7 cellular contexts compared by ENCODE assay signal in the genomic region with DNA sequence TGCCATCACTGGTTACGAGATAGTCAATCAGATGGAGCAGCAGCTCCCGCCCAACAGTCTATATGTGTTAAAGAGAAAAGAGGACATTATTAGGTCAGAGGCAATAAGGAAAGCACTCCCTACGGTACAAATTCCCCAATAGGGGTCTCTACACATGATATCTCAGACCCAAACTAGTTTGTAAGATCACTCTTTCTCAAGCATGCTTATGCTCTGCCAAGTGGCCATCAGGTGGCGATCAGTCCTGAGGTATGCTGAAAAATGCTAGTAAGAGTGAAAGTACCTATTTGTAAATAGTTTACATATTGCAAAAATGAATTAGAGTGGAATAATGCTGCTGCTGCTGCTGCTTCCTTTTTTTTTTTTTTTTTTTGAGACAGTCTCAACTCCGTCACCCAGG.
DNase-seq lines count a peak whose midpoint lies in the region; ATAC-seq and TF ChIP-seq lines count a peak whose summit lies in the region.

No MANE protein-coding gene starts in this region.

- H3K9me2 ChIP-seq in HCT116 (ENCODE audit: insufficient read depth) = no peaks in the 10 kb centered on the region

- TF ChIP-seq RAD21 in HCT116 (IDR thresholded peaks at IDR 0.05; ENCODE audit: low read depth) = peak; percentile 70

- no TSS peak for BruUV-seq in HCT116 (replicated peaks; lab: Mats Ljungman, UMichigan)

- RAD21 ChIA-PET in HCT116 (lab: Charles Lee; ENCODE audit: low non-redundant PET in 1 of 2, low total read pairs in 2 of 2, uncharacterized antibody in 2 of 2, unreplicated experiment in 2 of 2) = no interaction called here

- no peak overlapping the region for H3K4me2 ChIP-seq in HCT116 (ENCODE audit: low read length)

- peak; percentile 58 to 64 (median 58) for TF ChIP-seq CTCF in HCT116 (IDR thresholded peaks at IDR 0.05 in 2 of 3, conservative IDR thresholded peaks at IDR 0.05 in 1 of 3; ENCODE audit: borderline replicate concordance in 1 of 3, insufficient read depth in 1 of 3, low read depth in 2 of 3, low read length in 2 of 3)
- TF ChIP-seq CTCF in RWPE2 (IDR thresholded peaks at IDR 0.05; ENCODE audit: poor library complexity, severe bottlenecking) = peak; percentile 44

- no peak overlapping the region for H3K4me3 ChIP-seq in HCT116 (replicated peaks in 1 of 2; ENCODE audit: low read depth in 1 of 2, low read length in 2 of 2)
- H3K4me3 ChIP-seq in RWPE2 (ENCODE audit: severe bottlenecking) = no peak overlapping the region

- intact Hi-C loops in HCT116 (cut with micrococcal nuclease) = loop anchor here (1.0 to 5.0 kb wide), 2 partner anchors 198 to 285 kb away; no protein-coding TSS in a partner anchor

- POLR2A ChIA-PET in HCT116 (lab: Charles Lee) = no interaction called here

- CTCF ChIA-PET in HCT116 (lab: Charles Lee) = interaction anchor here (0.7 kb wide), 1 partner anchor 42 kb away, joined by 3 read pairs; no protein-coding TSS in a partner anchor

- no peaks in the 10 kb centered on the region for H3K36me3 ChIP-seq in HCT116 (ENCODE audit: control insufficient read depth in 1 of 2, insufficient read depth in 2 of 2, low read length in 2 of 2)
- H3K36me3 ChIP-seq in RWPE2 (ENCODE audit: low read depth) = no peaks in the 10 kb centered on the region

- H3K4me1 ChIP-seq in HCT116 (ENCODE audit: control insufficient read depth in 1 of 2, insufficient read depth in 2 of 2, low read length in 2 of 2) (no peaks in the 10 kb centered on the region), RWPE2 (ENCODE audit: insufficient read depth, poor library complexity, severe bottlenecking) (no peaks in the 10 kb centered on the region)

- H3K27me3 ChIP-seq in HCT116 (ENCODE audit: insufficient read depth, low read length) (no peaks in the 10 kb centered on the region), RWPE2 (ENCODE audit: insufficient read depth, poor library complexity, severe bottlenecking) (no peaks in the 10 kb centered on the region)

- H3K27ac ChIP-seq in HCT116 (ENCODE audit: low read depth, low read length) = no peak overlapping the region
- H3K27ac ChIP-seq in RWPE2 (ENCODE audit: poor library complexity, severe bottlenecking) = no peak overlapping the region

- H3K9ac ChIP-seq in HCT116 (ENCODE audit: low read length) = no peak overlapping the region

- no peaks in the 10 kb centered on the region for H3K79me2 ChIP-seq in HCT116 (ENCODE audit: insufficient read depth, low read length)

- H3K9me3 ChIP-seq in HCT116 (ENCODE audit: control insufficient read depth in 1 of 2, insufficient read depth in 1 of 2, low read depth in 1 of 2, low read length in 2 of 2) = no peaks in the 10 kb centered on the region
- H3K9me3 ChIP-seq in RWPE2 (ENCODE audit: severe bottlenecking) = no peaks in the 10 kb centered on the region

- peak; percentile 71 for ATAC-seq in HCT116
- ATAC-seq in RWPE2 (ENCODE audit: low read depth) = no peak
- ATAC-seq in GM18511 (IDR thresholded peaks at IDR 0.05; ENCODE audit: unreplicated experiment) = no peak

- H2AFZ ChIP-seq in HCT116 (ENCODE audit: low read depth, low read length, poor library complexity, severe bottlenecking) = no peak overlapping the region

- TF ChIP-seq POLR2A in HCT116 (IDR thresholded peaks at IDR 0.05; ENCODE audit: borderline replicate concordance, extremely low read depth, insufficient read depth, insufficient read length) = no peak

- no peaks in the 10 kb centered on the region for H4K20me1 ChIP-seq in HCT116 (ENCODE audit: insufficient read depth)

- DNase-seq in GM03348 (ENCODE audit: low spot score) (peak; percentile 12), HCT116 (ENCODE audit: low read depth, low spot score) (peak; percentile 19), RWPE2 (ENCODE audit: low spot score) (no peak), left kidney (ENCODE audit: low read depth, low spot score) (peak; percentile 35), NCI-H128 (lab: John Stamatoyannopoulos, UW; ENCODE audit: unreplicated experiment) (no peak), hypothalamus (lab: John Stamatoyannopoulos, UW) (no peak)

TF ChIP-seq in HCT116, 20 proteins besides CTCF, POLR2A, EP300 and RAD21:
- TF ChIP-seq CBX3 (IDR thresholded peaks at IDR 0.05; ENCODE audit: low read depth) = no peak
- no peak for TF ChIP-seq EZH2 (IDR thresholded peaks at IDR 0.05)
- TF ChIP-seq, protein P1, sequence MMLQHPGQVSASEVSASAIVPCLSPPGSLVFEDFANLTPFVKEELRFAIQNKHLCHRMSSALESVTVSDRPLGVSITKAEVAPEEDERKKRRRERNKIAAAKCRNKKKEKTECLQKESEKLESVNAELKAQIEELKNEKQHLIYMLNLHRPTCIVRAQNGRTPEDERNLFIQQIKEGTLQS (IDR thresholded peaks at IDR 0.05) = no peak
- TF ChIP-seq POLR2AphosphoS5 (IDR thresholded peaks at IDR 0.05; ENCODE audit: low read depth, low read length) = no peak
- no peak for TF ChIP-seq EZH2phosphoT487 (IDR thresholded peaks at IDR 0.05; ENCODE audit: borderline replicate concordance)
- TF ChIP-seq SIN3A (IDR thresholded peaks at IDR 0.05; ENCODE audit: low read depth) = no peak
- no peak for TF ChIP-seq SRF (IDR thresholded peaks at IDR 0.05; ENCODE audit: low read depth)
- no peak for TF ChIP-seq EGR1 (IDR thresholded peaks at IDR 0.05; ENCODE audit: low read depth)
- TF ChIP-seq, protein P2, sequence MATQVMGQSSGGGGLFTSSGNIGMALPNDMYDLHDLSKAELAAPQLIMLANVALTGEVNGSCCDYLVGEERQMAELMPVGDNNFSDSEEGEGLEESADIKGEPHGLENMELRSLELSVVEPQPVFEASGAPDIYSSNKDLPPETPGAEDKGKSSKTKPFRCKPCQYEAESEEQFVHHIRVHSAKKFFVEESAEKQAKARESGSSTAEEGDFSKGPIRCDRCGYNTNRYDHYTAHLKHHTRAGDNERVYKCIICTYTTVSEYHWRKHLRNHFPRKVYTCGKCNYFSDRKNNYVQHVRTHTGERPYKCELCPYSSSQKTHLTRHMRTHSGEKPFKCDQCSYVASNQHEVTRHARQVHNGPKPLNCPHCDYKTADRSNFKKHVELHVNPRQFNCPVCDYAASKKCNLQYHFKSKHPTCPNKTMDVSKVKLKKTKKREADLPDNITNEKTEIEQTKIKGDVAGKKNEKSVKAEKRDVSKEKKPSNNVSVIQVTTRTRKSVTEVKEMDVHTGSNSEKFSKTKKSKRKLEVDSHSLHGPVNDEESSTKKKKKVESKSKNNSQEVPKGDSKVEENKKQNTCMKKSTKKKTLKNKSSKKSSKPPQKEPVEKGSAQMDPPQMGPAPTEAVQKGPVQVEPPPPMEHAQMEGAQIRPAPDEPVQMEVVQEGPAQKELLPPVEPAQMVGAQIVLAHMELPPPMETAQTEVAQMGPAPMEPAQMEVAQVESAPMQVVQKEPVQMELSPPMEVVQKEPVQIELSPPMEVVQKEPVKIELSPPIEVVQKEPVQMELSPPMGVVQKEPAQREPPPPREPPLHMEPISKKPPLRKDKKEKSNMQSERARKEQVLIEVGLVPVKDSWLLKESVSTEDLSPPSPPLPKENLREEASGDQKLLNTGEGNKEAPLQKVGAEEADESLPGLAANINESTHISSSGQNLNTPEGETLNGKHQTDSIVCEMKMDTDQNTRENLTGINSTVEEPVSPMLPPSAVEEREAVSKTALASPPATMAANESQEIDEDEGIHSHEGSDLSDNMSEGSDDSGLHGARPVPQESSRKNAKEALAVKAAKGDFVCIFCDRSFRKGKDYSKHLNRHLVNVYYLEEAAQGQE (IDR thresholded peaks at IDR 0.05; ENCODE audit: low read depth) = no peak
- TF ChIP-seq, protein P3, sequence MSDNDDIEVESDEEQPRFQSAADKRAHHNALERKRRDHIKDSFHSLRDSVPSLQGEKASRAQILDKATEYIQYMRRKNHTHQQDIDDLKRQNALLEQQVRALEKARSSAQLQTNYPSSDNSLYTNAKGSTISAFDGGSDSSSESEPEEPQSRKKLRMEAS (IDR thresholded peaks at IDR 0.05) = no peak
- no peak for TF ChIP-seq ZFX (IDR thresholded peaks at IDR 0.05)

Comparison
In these comparisons a context has a peak if more than half of its experiments do, and no peak if none do; other contexts are left out.
1. DNase-seq: peak in GM03348 (single experiment), HCT116 (single experiment) and left kidney (single experiment); none in RWPE2 (single experiment), NCI-H128 (single experiment) and hypothalamus (0 of 51).